ENCODE assay signal across 2 cellular contexts in the genomic region with DNA sequence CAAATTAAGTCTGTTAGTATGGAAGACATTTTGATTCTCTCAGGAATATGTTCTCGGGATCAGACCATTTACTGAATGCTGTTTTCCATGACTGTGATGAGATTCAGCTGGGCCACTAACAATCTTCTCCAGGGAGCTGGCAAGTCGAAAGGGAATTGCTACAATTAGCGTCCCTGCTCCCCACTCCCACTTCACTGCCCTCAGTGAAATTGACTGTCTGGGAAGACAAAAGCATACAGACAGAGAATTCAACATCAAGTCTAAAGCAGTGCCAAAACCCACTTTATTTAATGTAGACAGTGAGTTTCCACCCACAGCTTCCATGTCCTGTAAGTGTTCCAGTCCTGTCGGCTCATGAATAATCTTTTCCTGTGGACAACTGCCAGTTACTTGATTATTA.
TF ChIP-seq lines count a peak whose summit lies in the region.

No MANE protein-coding gene starts in this region.

TF ChIP-seq in HCT116, 20 proteins besides CTCF, POLR2A, EP300 and RAD21 (continued from another document):
- TF ChIP-seq ZFX (IDR thresholded peaks at IDR 0.05): no peak
- no peak for TF ChIP-seq JUND (IDR thresholded peaks at IDR 0.05)
- TF ChIP-seq FOSL1 (IDR thresholded peaks at IDR 0.05; ENCODE audit: low read depth): no peak
- no peak for TF ChIP-seq YY1 (IDR thresholded peaks at IDR 0.05; ENCODE audit: extremely low read depth, insufficient replicate concordance, low read depth, low read length)
- no peak for TF ChIP-seq CEBPB (IDR thresholded peaks at IDR 0.05; ENCODE audit: low read depth)
- TF ChIP-seq, protein P1, sequence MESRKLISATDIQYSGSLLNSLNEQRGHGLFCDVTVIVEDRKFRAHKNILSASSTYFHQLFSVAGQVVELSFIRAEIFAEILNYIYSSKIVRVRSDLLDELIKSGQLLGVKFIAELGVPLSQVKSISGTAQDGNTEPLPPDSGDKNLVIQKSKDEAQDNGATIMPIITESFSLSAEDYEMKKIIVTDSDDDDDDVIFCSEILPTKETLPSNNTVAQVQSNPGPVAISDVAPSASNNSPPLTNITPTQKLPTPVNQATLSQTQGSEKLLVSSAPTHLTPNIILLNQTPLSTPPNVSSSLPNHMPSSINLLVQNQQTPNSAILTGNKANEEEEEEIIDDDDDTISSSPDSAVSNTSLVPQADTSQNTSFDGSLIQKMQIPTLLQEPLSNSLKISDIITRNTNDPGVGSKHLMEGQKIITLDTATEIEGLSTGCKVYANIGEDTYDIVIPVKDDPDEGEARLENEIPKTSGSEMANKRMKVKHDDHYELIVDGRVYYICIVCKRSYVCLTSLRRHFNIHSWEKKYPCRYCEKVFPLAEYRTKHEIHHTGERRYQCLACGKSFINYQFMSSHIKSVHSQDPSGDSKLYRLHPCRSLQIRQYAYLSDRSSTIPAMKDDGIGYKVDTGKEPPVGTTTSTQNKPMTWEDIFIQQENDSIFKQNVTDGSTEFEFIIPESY (IDR thresholded peaks at IDR 0.05; ENCODE audit: extremely low read depth, insufficient replicate concordance, low read length): no peak
- TF ChIP-seq CBX3 (IDR thresholded peaks at IDR 0.05; ENCODE audit: low read depth): no peak
- no peak for TF ChIP-seq SP1 (IDR thresholded peaks at IDR 0.05; ENCODE audit: low read depth)
- TF ChIP-seq TCF7L2 (IDR thresholded peaks at IDR 0.05; ENCODE audit: borderline replicate concordance, extremely low read depth, insufficient read depth, insufficient read length): no peak

TF ChIP-seq in endothelial cell of umbilical vein, 7 proteins besides CTCF, POLR2A, EP300 and RAD21 (continued from another document):
- TF ChIP-seq MYC (IDR thresholded peaks at IDR 0.05; ENCODE audit: low read depth, low read length): no peak
- TF ChIP-seq JUN (IDR thresholded peaks at IDR 0.05; ENCODE audit: borderline replicate concordance, insufficient read depth, insufficient read length, low read depth): no peak
- no peak for TF ChIP-seq GATA2 (IDR thresholded peaks at IDR 0.05; ENCODE audit: insufficient read depth, insufficient read length, low read depth, low read length)
- TF ChIP-seq, protein P2, sequence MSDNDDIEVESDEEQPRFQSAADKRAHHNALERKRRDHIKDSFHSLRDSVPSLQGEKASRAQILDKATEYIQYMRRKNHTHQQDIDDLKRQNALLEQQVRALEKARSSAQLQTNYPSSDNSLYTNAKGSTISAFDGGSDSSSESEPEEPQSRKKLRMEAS (IDR thresholded peaks at IDR 0.05; ENCODE audit: insufficient read depth, insufficient read length): no peak
- no peak for TF ChIP-seq FOS (IDR thresholded peaks at IDR 0.05; ENCODE audit: borderline replicate concordance, insufficient read depth, low read length)
